ENCODE assay signal across 9 cellular contexts in genomic region chr7:99409814-99410213, GRCh38. TPM values are rescaled to one million over a fixed set of nuclear protein-coding genes. Genes with fewer than 3 reads are reported as not detected.
A peak's percentile ranks its signal among the peaks of the same experiment; 100 is the strongest.
DNase-seq lines count a peak whose midpoint lies in the region; ATAC-seq, FAIRE-seq and TF ChIP-seq lines count a peak whose summit lies in the region.
"Had no signal": no experiment of that assay in that cellular context is flagged by ENCODE, and none has a peak within 500 bp of the region (broad histone marks: within the 10 kb centered on the region; RNA-seq: fewer than 3 reads in every experiment).

No MANE protein-coding gene starts in this region.

- no peak for TF ChIP-seq CTCF in left ventricle myocardium inferior (IDR thresholded peaks at IDR 0.05; ENCODE audit: borderline replicate concordance)
- TF ChIP-seq CTCF in astrocyte (IDR thresholded peaks at IDR 0.05; ENCODE audit: insufficient read depth, low read depth, low read length) = no peak
- TF ChIP-seq CTCF in lower lobe of right lung (IDR thresholded peaks at IDR 0.05) = no peak
- no peak for TF ChIP-seq CTCF in uterus (IDR thresholded peaks at IDR 0.05)
- no peak for TF ChIP-seq CTCF in mucosa of descending colon (IDR thresholded peaks at IDR 0.05)

- intact Hi-C loops in left ventricle myocardium inferior (cut with micrococcal nuclease) (no loop called here), cardiac septum (cut with DNase I) (loop anchor here (2.0 kb wide), 1 partner anchor 35 kb away; the partner anchor contains the start of gene ARPC1B), lower lobe of right lung (cut with DNase I) (no loop called here), uterus (cut with DNase I; ENCODE audit: low total_unique reads) (no loop called here), mucosa of descending colon (cut with DNase I, micrococcal nuclease) (no loop called here)

- H3K27ac ChIP-seq in left ventricle myocardium inferior (replicated peaks) (peak overlapping the region; percentile 99), astrocyte (ENCODE audit: low read depth, low read length) (peak overlapping the region; percentile 99), lower lobe of right lung (peak overlapping the region; percentile 98), uterus (peak overlapping the region; percentile 93 to 98)

- peaks cover 6% of the 10 kb centered on the region for H3K36me3 Mint-ChIP-seq in astrocyte (ENCODE audit: low read depth, unreplicated experiment)

- H3K27ac Mint-ChIP-seq in astrocyte (ENCODE audit: unreplicated experiment) = peak overlapping the region; percentile 86

- no peaks in the 10 kb centered on the region for H3K9me3 Mint-ChIP-seq in astrocyte (ENCODE audit: unreplicated experiment)

- H3K4me3 ChIP-seq in left ventricle myocardium inferior (peak overlapping the region; percentile 99), astrocyte (ENCODE audit: insufficient read depth, low read depth, low read length) (peak overlapping the region; percentile 98), lower lobe of right lung (peak overlapping the region; percentile 94), uterus (peak overlapping the region; percentile 78 to 84), mucosa of descending colon (no peak overlapping the region)

- TF ChIP-seq POLR2A in uterus (IDR thresholded peaks at IDR 0.05) = no peak

- peak overlapping the region; percentile 97 for H3K4me3 Mint-ChIP-seq in astrocyte (ENCODE audit: unreplicated experiment)

- no peak for FAIRE-seq in astrocyte (lab: Jason Lieb, UNC)
- FAIRE-seq in urothelium cell line (lab: Jason Lieb, UNC) = no peak
- FAIRE-seq: RCC 7860 had no signal

- ATAC-seq in lower lobe of right lung (no peak), mucosa of descending colon (no peak), HG03196 (IDR thresholded peaks at IDR 0.05; ENCODE audit: unreplicated experiment) (no peak)

- H3K9ac ChIP-seq in astrocyte (ENCODE audit: low read length) = peak overlapping the region; percentile 99

- H3K36me3 ChIP-seq in left ventricle myocardium inferior (peaks cover 52% of the 10 kb centered on the region), astrocyte (ENCODE audit: insufficient read depth, low read length) (peaks cover 29% of the 10 kb centered on the region), lower lobe of right lung (peaks cover 53% of the 10 kb centered on the region), uterus (no peaks in the 10 kb centered on the region), mucosa of descending colon (ENCODE audit: low read depth) (peaks cover 18% of the 10 kb centered on the region)

- H3K4me2 ChIP-seq in astrocyte (ENCODE audit: low read length) = peak overlapping the region; percentile 87

- H3K4me1 ChIP-seq in left ventricle myocardium inferior (peaks cover 57% of the 10 kb centered on the region), astrocyte (ENCODE audit: insufficient read depth, low read length) (peaks cover 10% of the 10 kb centered on the region), lower lobe of right lung (peaks cover 40% of the 10 kb centered on the region), uterus (peaks cover 3 to 18% of the 10 kb centered on the region in 2 donors), mucosa of descending colon (ENCODE audit: low read depth) (peaks cover 26% of the 10 kb centered on the region)

- peaks cover 66% of the 10 kb centered on the region for H4K20me1 ChIP-seq in astrocyte (ENCODE audit: insufficient read depth, low read length)

- H3K27me3 ChIP-seq in left ventricle myocardium inferior (ENCODE audit: low read depth) (no peaks in the 10 kb centered on the region), astrocyte (ENCODE audit: insufficient read depth, low read length) (no peaks in the 10 kb centered on the region), lower lobe of right lung (ENCODE audit: low read depth) (no peaks in the 10 kb centered on the region), uterus (no peaks in the 10 kb centered on the region)

- H3K9me3 ChIP-seq in left ventricle myocardium inferior (replicated peaks) (no peaks in the 10 kb centered on the region), astrocyte (ENCODE audit: insufficient read depth, low read depth, low read length) (no peaks in the 10 kb centered on the region), lower lobe of right lung (no peaks in the 10 kb centered on the region), uterus (no peaks in the 10 kb centered on the region), mucosa of descending colon (no peaks in the 10 kb centered on the region)

- no peaks in the 10 kb centered on the region for H3K27me3 Mint-ChIP-seq in astrocyte (ENCODE audit: low read depth, unreplicated experiment)

- H3K4me1 Mint-ChIP-seq in astrocyte (ENCODE audit: low read depth, unreplicated experiment) = peaks cover 14% of the 10 kb centered on the region

- peaks cover 82% of the 10 kb centered on the region for H3K79me2 ChIP-seq in astrocyte (ENCODE audit: insufficient read depth, low read length)

- no peak overlapping the region for H2AFZ ChIP-seq in astrocyte (ENCODE audit: low read depth, low read length)

- no peak for DNase-seq in left ventricle myocardium inferior
- DNase-seq in cardiac septum (ENCODE audit: low spot score) = no peak
- DNase-seq in astrocyte (ENCODE audit: low read depth) = no peak
- no peak for DNase-seq in lower lobe of right lung
- DNase-seq in uterus = no peak
- no peak for DNase-seq in mucosa of descending colon
- DNase-seq in urothelium cell line (ENCODE audit: low spot score) = no peak

RNA-seq across cellular contexts. Expression of gene BUD31, which starts 1.0 kb away (rescaled TPM):
- 43.9 TPM for total RNA-seq in left ventricle myocardium inferior
- total RNA-seq in cardiac septum = 46.5 TPM
- total RNA-seq in astrocyte = 167 and 176 TPM in 2 replicates
- 64.2 TPM for total RNA-seq in lower lobe of right lung
- total RNA-seq in uterus = 10 to 100 TPM; 29.4 to 93.2 (median 54.4) TPM
- 10 to 100 TPM; 67.3 to 79.5 (median 76.7) TPM for total RNA-seq in mucosa of descending colon

RNA-seq across cellular contexts. Expression of gene PDAP1, which starts 1.4 kb away (rescaled TPM):
- total RNA-seq in left ventricle myocardium inferior = 93.2 TPM
- 95.6 TPM for total RNA-seq in cardiac septum
- 106 and 111 TPM in 2 replicates for total RNA-seq in astrocyte
- 61.6 TPM for total RNA-seq in lower lobe of right lung
- 100 to 1,000 TPM in 1 of 4 donors, 10 to 100 TPM in 3; 39.9 to 185 (median 72.1) TPM for total RNA-seq in uterus
- total RNA-seq in mucosa of descending colon = 10 to 100 TPM; 72.8 to 90.9 (median 90.7) TPM

RNA-seq across cellular contexts. Expression of gene PTCD1, which starts 28.8 kb away (rescaled TPM):
- total RNA-seq in left ventricle myocardium inferior (4.3 TPM), cardiac septum (3.4 TPM), astrocyte (5.8 and 7.4 TPM in 2 replicates), lower lobe of right lung (6.8 TPM), uterus (10 to 100 TPM in 1 of 4 donors, 1 to 10 TPM in 3; 1.2 to 17.4 (median 7.5) TPM), mucosa of descending colon (1 to 10 TPM; 4.3 to 9.9 (median 6.6) TPM)

RNA-seq across cellular contexts. Expression of gene CPSF4, which starts 28.9 kb away (rescaled TPM):
- total RNA-seq in left ventricle myocardium inferior (17.9 TPM), cardiac septum (15.0 TPM), astrocyte (42.8 and 46.8 TPM in 2 replicates), lower lobe of right lung (26.8 TPM), uterus (10 to 100 TPM; 23.8 to 67.9 (median 38.4) TPM), mucosa of descending colon (10 to 100 TPM; 23.2 to 33.5 (median 24.8) TPM)

RNA-seq across cellular contexts. Expression of gene ARPC1B, which starts 35.3 kb away (rescaled TPM):
- 33.6 TPM for total RNA-seq in left ventricle myocardium inferior
- 40.4 TPM for total RNA-seq in cardiac septum
- total RNA-seq in astrocyte = 170 and 175 TPM in 2 replicates
- 236 TPM for total RNA-seq in lower lobe of right lung
- total RNA-seq in uterus = 100 to 1,000 TPM in 3 of 4 donors, 10 to 100 TPM in 1; 74.5 to 275 (median 196) TPM
- total RNA-seq in mucosa of descending colon = 100 to 1,000 TPM; 107 to 153 (median 119) TPM
